In genomic region chr11:116310215-116310614, GRCh38 we compare ENCODE assay signal across 24 cellular contexts.
DNase-seq lines count a peak whose midpoint lies in the region; TF ChIP-seq lines count a peak whose summit lies in the region.
"Had no signal": no experiment of that assay in that cellular context is flagged by ENCODE, and none has a peak within 500 bp of the region (broad histone marks: within the 10 kb centered on the region; RNA-seq: fewer than 3 reads in every experiment).

No MANE protein-coding gene starts in this region.

- H3K4me1 Mint-ChIP-seq in brain = peaks cover 56% of the 10 kb centered on the region
- H3K4me1 Mint-ChIP-seq: activated naive CD8-positive, alpha-beta T cell treated with anti-CD3 and anti-CD28 coated beads for 36 hours had no signal

- no peak overlapping the region for H3K4me3 ChIP-seq in AG04449 (ENCODE audit: low read depth, low read length)
- H3K4me3 ChIP-seq: BLaER1 treated with 17β-estradiol and CSF1 and Interleukin-3, amounts not matched to agents 10 nM and 100 nM; gastroesophageal sphincter; HAP-1; suprapubic skin; uterus had no signal

- in situ Hi-C loops in GM13976 (cut with MboI; ENCODE audit: low sequenced_read_pairs, unreplicated experiment) = no loop called here

- peak overlapping the region in 4 of 5 experiments; percentile 25 to 79 (median 46) for H3K27ac Mint-ChIP-seq in brain
- H3K27ac Mint-ChIP-seq: activated CD8-positive, alpha-beta T cell treated with anti-CD3 and anti-CD28 coated beads for 36 hours; activated naive CD8-positive, alpha-beta T cell treated with anti-CD3 and anti-CD28 coated beads for 36 hours; progenitor cell of endocrine pancreas had no signal

- POLR2A ChIA-PET in AG04449 (lab: Yijun Ruan, JAX) = no interaction called here

- H3K27me3 Mint-ChIP-seq in brain = peaks cover 2% of the 10 kb centered on the region

- CTCF ChIA-PET in AG04449 (lab: Yijun Ruan, JAX) = no interaction called here

- H3K9me3 Mint-ChIP-seq in brain = peaks cover 0 to 5% (median 3%) of the 10 kb centered on the region in 5 experiments
- H3K9me3 Mint-ChIP-seq: activated CD8-positive, alpha-beta T cell treated with anti-CD3 and anti-CD28 coated beads for 36 hours; activated naive CD8-positive, alpha-beta T cell treated with anti-CD3 and anti-CD28 coated beads for 36 hours had no signal

- peak; percentile 21 for DNase-seq in AG04449 (ENCODE audit: low read depth, low spot score)
- peak; percentile 96 for DNase-seq in NCI-H69 (lab: John Stamatoyannopoulos, UW)
- DNase-seq in kidney tubule cell (ENCODE audit: low spot score) = peak; percentile 46
- no peak for DNase-seq in GM13976 (ENCODE audit: low spot score)
- DNase-seq in NCI-H1694 (lab: John Stamatoyannopoulos, UW) = no peak
- no peak for DNase-seq in nucleus accumbens (lab: John Stamatoyannopoulos, UW)
- DNase-seq in T-helper 2 cell = no peak
- DNase-seq: activated CD8-positive, alpha-beta T cell treated with anti-CD3 and anti-CD28 coated beads for 36 hours; activated effector memory CD4-positive, alpha-beta T cell treated with Interleukin-2 at 50 U/mL for 16 hours; activated naive CD8-positive, alpha-beta T cell treated with anti-CD3 and anti-CD28 coated beads for 36 hours; brain microvascular endothelial cell; Caco-2; DND-41; effector memory CD4-positive, alpha-beta T cell; NCI-H187 treated with DMSO at 0.1 percent for 48 hours; OCI-M1; SHP77; uterus had no signal

- TF ChIP-seq CTCF in AG04449 (IDR thresholded peaks at IDR 0.05; ENCODE audit: insufficient read depth, low read length, missing control alignments) (no peak), brain (conservative IDR thresholded peaks at IDR 0.05) (no peak), GM13976 (IDR thresholded peaks at IDR 0.05; ENCODE audit: borderline replicate concordance, control extremely low read depth, extremely low read depth, insufficient read depth, missing control alignments) (no peak)

- no peak overlapping the region for H3K4me3 Mint-ChIP-seq in brain
- H3K4me3 Mint-ChIP-seq: activated CD8-positive, alpha-beta T cell treated with anti-CD3 and anti-CD28 coated beads for 36 hours; activated naive CD8-positive, alpha-beta T cell treated with anti-CD3 and anti-CD28 coated beads for 36 hours had no signal

- no peaks in the 10 kb centered on the region for H3K36me3 Mint-ChIP-seq in brain
- H3K36me3 Mint-ChIP-seq: activated naive CD8-positive, alpha-beta T cell treated with anti-CD3 and anti-CD28 coated beads for 36 hours had no signal

Comparison
In these comparisons a context has a peak if more than half of its experiments do, and no peak if none do; other contexts are left out.
1. DNase-seq: peak in AG04449 (single experiment), NCI-H69 (single experiment) and kidney tubule cell (single experiment); none in GM13976 (single experiment), NCI-H1694 (single experiment), nucleus accumbens (0 of 56) and T-helper 2 cell (0 of 5).